In the genomic region with DNA sequence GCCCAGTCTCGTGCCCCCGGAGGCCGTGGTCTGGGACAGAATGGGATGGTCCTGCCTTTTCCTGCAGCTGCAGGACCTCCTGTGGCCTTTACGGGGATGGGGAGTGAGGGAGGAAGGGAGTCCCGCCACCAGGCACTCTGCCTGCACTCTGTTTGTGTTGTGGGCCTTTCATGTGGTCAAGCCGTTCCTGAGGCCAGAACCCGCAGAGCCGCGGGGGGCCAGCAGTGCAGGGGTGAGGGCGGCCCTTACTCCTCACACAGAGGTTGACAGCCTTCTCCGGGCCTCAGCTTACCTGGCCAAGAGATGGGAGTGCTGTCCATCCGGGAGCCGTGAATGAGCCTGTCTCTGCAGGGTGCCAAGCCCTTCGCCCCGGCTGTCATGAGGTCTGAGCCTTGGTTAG, we compare ENCODE assay signal across 18 cellular contexts.
"Had no signal": no experiment of that assay in that cellular context is flagged by ENCODE, and none has a peak within 500 bp of the region (broad histone marks: within the 10 kb centered on the region; RNA-seq: fewer than 3 reads in every experiment).

No MANE protein-coding gene starts in this region.

- ATAC-seq: activated T-cell treated with anti-CD3 and anti-CD28 coated beads, Interleukin-2, amount 50 U/mL, for 72 hours; body of pancreas; foreskin keratinocyte; left lobe of liver; T-helper 17 cell had no signal

- FAIRE-seq: colon had no signal

- DNase-seq: activated CD4-positive, alpha-beta T cell treated with anti-CD3 and anti-CD28 coated beads, Interleukin-2, amount 50 U/mL, for 4 hours; activated gamma-delta T cell; activated T-cell treated with anti-CD3 and anti-CD28 coated beads, Interleukin-2, amount 50 U/mL, for 72 hours; body of pancreas; caudate nucleus; dorsolateral prefrontal cortex; endodermal cell; foreskin keratinocyte; islet precursor cell; mammary epithelial cell; stimulated activated CD4-positive, alpha-beta T cell treated with anti-CD3 and anti-CD28 coated beads, Interleukin-15, amount 100 ng/mL, for 24 hours; stimulated activated CD4-positive, alpha-beta T cell treated with anti-CD3 and anti-CD28 coated beads, Interleukin-2, amount 100 ng/mL, for 48 hours; T-helper 17 cell; transverse colon; uterus; WERI-Rb-1 had no signal
